Comparison of ENCODE assay signal across 20 cellular contexts in the genomic region with DNA sequence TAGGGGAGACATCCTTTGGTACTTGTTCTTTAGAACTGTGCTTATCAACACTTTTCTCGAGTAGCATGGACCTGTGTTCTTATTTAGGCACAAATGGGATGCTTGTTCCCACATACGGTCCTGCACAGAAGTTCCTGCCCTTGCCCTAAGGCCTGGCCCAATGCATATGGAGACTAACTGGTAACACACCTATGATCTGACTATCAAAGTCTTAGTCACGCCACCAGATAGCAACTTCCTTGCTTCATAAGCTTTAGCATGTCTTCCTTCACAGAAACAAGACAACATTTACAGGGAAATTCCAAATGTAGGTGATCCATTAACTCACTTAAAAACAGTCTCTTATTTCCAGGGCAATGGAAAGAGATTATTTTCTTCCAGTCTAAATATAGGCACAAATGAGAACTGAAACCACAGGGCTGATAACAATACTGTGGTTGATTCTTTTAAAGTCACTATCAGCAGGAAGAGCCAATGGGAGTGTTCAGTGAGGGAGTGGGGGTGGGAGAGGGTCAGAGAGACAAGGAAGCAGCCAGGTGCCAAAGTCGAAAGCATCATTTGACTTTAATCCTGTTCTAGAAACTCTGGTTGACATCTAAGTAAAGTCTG.
DNase-seq lines count a peak whose midpoint lies in the region; ATAC-seq, FAIRE-seq and TF ChIP-seq lines count a peak whose summit lies in the region.
"Had no signal": no experiment of that assay in that cellular context is flagged by ENCODE, and none has a peak within 500 bp of the region (broad histone marks: within the 10 kb centered on the region; RNA-seq: fewer than 3 reads in every experiment).

No MANE protein-coding gene starts in this region.

- H2AFZ ChIP-seq in GM12878 (ENCODE audit: control insufficient read depth, low read depth, low read length) = no peak overlapping the region

- no peaks in the 10 kb centered on the region for H3K9me3 Mint-ChIP-seq in stimulated activated memory B cell treated with anti-CD40 and anti-IgM and Interleukin-4, amounts not matched to agents 10 μg/mL and 1 μg/mL and 100 μg/mL, for 72 hours
- H3K9me3 Mint-ChIP-seq: natural killer cell treated with Interleukin-12 subunit alpha and Interleukin-12 subunit beta and Interleukin-15 and Interleukin-18, amount 100 ng/mL, for 72 hours had no signal

- H3K4me1 ChIP-seq in cardiac muscle cell (ENCODE audit: low read depth) (peaks cover 15% of the 10 kb centered on the region), GM12878 (ENCODE audit: control insufficient read depth, insufficient read depth, low read length) (peaks cover 6% of the 10 kb centered on the region)
- H3K4me1 ChIP-seq: breast epithelium, SJCRH30 had no signal

- in situ Hi-C loops in GM12878 (cut with MboI) = no loop called here

- no peak overlapping the region for H3K4me3 Mint-ChIP-seq in stimulated activated memory B cell treated with anti-CD40 and anti-IgM and Interleukin-4, amounts not matched to agents 10 μg/mL and 1 μg/mL and 100 μg/mL, for 72 hours
- H3K4me3 Mint-ChIP-seq: endodermal cell; natural killer cell treated with Interleukin-12 subunit alpha and Interleukin-12 subunit beta and Interleukin-15 and Interleukin-18, amount 100 ng/mL, for 72 hours had no signal

- peak in 1 of 2 experiments; percentile 32; a peak in 1 of 4 replicates for TF ChIP-seq EP300 in GM12878 (IDR thresholded peaks at IDR 0.05; ENCODE audit: borderline replicate concordance in 1 of 2, control insufficient read depth in 1 of 2, low read depth in 2 of 2, low read length in 2 of 2)

- intact Hi-C loops in cardiac septum (cut with DNase I) (no loop called here), GM12878 (cut with micrococcal nuclease; ENCODE audit: unreplicated experiment) (no loop called here)

- no peaks in the 10 kb centered on the region for H3K36me3 ChIP-seq in cardiac muscle cell
- no peaks in the 10 kb centered on the region for H3K36me3 ChIP-seq in GM12878 (ENCODE audit: control insufficient read depth in 2 of 2, insufficient read depth in 2 of 2, low read length in 1 of 2)
- H3K36me3 ChIP-seq: breast epithelium, SJCRH30 had no signal

- BruUV-seq in GM12878 (replicated peaks; lab: Mats Ljungman, UMichigan) = no TSS peak

- RAD21 ChIA-PET in GM12878 (lab: Charles Lee; ENCODE audit: unreplicated experiment) = no interaction called here

- H3K4me2 ChIP-seq in GM12878 (ENCODE audit: control insufficient read depth, insufficient read depth) = no peak overlapping the region

- ATAC-seq in GM12878 (peak; percentile 92), GM21381 (IDR thresholded peaks at IDR 0.05; ENCODE audit: unreplicated experiment) (no peak)
- peak; percentile 84 for ATAC-seq in stimulated activated memory B cell treated with anti-CD40 and anti-IgM and Interleukin-4, amounts not matched to agents 10 μg/mL and 1 μg/mL and 100 μg/mL, for 72 hours
- ATAC-seq: natural killer cell treated with Interleukin-12 subunit alpha and Interleukin-12 subunit beta and Interleukin-15 and Interleukin-18, amount 100 ng/mL, for 72 hours had no signal

- H3K27ac Mint-ChIP-seq in stimulated activated memory B cell treated with anti-CD40 and anti-IgM and Interleukin-4, amounts not matched to agents 10 μg/mL and 1 μg/mL and 100 μg/mL, for 72 hours = peak overlapping the region; percentile 66
- H3K27ac Mint-ChIP-seq: endodermal cell; natural killer cell treated with Interleukin-12 subunit alpha and Interleukin-12 subunit beta and Interleukin-15 and Interleukin-18, amount 100 ng/mL, for 72 hours had no signal

- H3K27ac ChIP-seq in cardiac muscle cell (peak overlapping the region; percentile 61), GM12878 (ENCODE audit: control insufficient read depth, insufficient read depth) (no peak overlapping the region)
- H3K27ac ChIP-seq: breast epithelium, SJCRH30, VCaP had no signal

- POLR2A ChIA-PET in GM12878 (lab: Charles Lee) = no interaction called here

- SMC1A ChIA-PET in GM12878 (lab: Charles Lee; ENCODE audit: uncharacterized antibody, unreplicated experiment) = interaction anchor here (0.6 to 0.7 kb wide), 2 partner anchors 158 to 175 kb away, joined by 3 to 4 read pairs; no protein-coding TSS in a partner anchor

- H3K79me2 ChIP-seq in GM12878 (ENCODE audit: control insufficient read depth, insufficient read depth, low read length) = no peaks in the 10 kb centered on the region

- WGBS in GM12878 (ENCODE audit: insufficient coverage, insufficient replicate concordance, low lambda C conversion rate, missing lambda C conversion rate) = 41% methylated on average over 4 of the region's 4 CpGs

- H3K4me1 Mint-ChIP-seq in stimulated activated memory B cell treated with anti-CD40 and anti-IgM and Interleukin-4, amounts not matched to agents 10 μg/mL and 1 μg/mL and 100 μg/mL, for 72 hours = peaks cover 21% of the 10 kb centered on the region

- no peaks in the 10 kb centered on the region for H3K27me3 ChIP-seq in cardiac muscle cell
- H3K27me3 ChIP-seq in GM12878 (replicated peaks in 1 of 2; ENCODE audit: control insufficient read depth in 2 of 2, insufficient read depth in 2 of 2, low read length in 1 of 2) = no peaks in the 10 kb centered on the region
- H3K27me3 ChIP-seq: breast epithelium, SJCRH30 had no signal

- TF ChIP-seq CTCF in cardiac muscle cell (IDR thresholded peaks at IDR 0.05; ENCODE audit: low read depth, low read length) = no peak
- no peak for TF ChIP-seq CTCF in GM12878 (IDR thresholded peaks at IDR 0.05 in 2 of 3, conservative IDR thresholded peaks at IDR 0.05 in 1 of 3; ENCODE audit: control insufficient read depth in 2 of 3, extremely low read depth in 1 of 3, insufficient read depth in 1 of 3, low read depth in 3 of 3, low read length in 3 of 3)

- peak; percentile 62 for FAIRE-seq in GM12878 (lab: Jason Lieb, UNC)
- FAIRE-seq: kidney had no signal

- DNase-seq in cardiac muscle cell (ENCODE audit: low read depth in 1 of 2, low spot score in 1 of 2) (peak in 1 of 2 donors; percentile 48), cardiac septum (ENCODE audit: low spot score) (no peak), NOMO-1 treated with DMSO at 0.1 percent for 48 hours (lab: John Stamatoyannopoulos, UW; ENCODE audit: unreplicated experiment) (peak; percentile 56), GM12878 (ENCODE audit: low read depth, low spot score) (no peak), foreskin melanocyte (no peak), AG08396 (ENCODE audit: low spot score) (no peak)
- DNase-seq: activated T-cell treated with anti-CD3 and anti-CD28 coated beads, Interleukin-2, amount 50 U/mL, for 1 hour; AML-193; EL; endodermal cell; kidney; NCI-H510A; retina; SJCRH30; stimulated activated CD4-positive, alpha-beta T cell treated with anti-CD3 and anti-CD28 coated beads, Interleukin-4, amount 100 ng/mL, for 4 hours had no signal

- no peak for TF ChIP-seq RAD21 in GM12878 (IDR thresholded peaks at IDR 0.05; ENCODE audit: insufficient read depth, low read depth, low read length)

- H4K20me1 ChIP-seq in GM12878 (ENCODE audit: control insufficient read depth, insufficient read depth) = no peaks in the 10 kb centered on the region

- H3K9me3 ChIP-seq in cardiac muscle cell (ENCODE audit: low read depth) = no peaks in the 10 kb centered on the region
- no peaks in the 10 kb centered on the region; the same call in 2 of the 3 replicates for H3K9me3 ChIP-seq in GM12878 (replicated peaks; ENCODE audit: control insufficient read depth, insufficient read depth, low read length)
- H3K9me3 ChIP-seq: breast epithelium, SJCRH30 had no signal

- no peaks in the 10 kb centered on the region for H3K27me3 Mint-ChIP-seq in stimulated activated memory B cell treated with anti-CD40 and anti-IgM and Interleukin-4, amounts not matched to agents 10 μg/mL and 1 μg/mL and 100 μg/mL, for 72 hours

- H3K9ac ChIP-seq in GM12878 (ENCODE audit: control insufficient read depth, insufficient read depth, low read length) = no peak overlapping the region

- CTCF ChIA-PET in GM12878 (lab: Yijun Ruan, JAX) = no interaction called here

- no peaks in the 10 kb centered on the region for H3K36me3 Mint-ChIP-seq in stimulated activated memory B cell treated with anti-CD40 and anti-IgM and Interleukin-4, amounts not matched to agents 10 μg/mL and 1 μg/mL and 100 μg/mL, for 72 hours
- H3K36me3 Mint-ChIP-seq: natural killer cell treated with Interleukin-12 subunit alpha and Interleukin-12 subunit beta and Interleukin-15 and Interleukin-18, amount 100 ng/mL, for 72 hours had no signal

- no peak overlapping the region for H3K4me3 ChIP-seq in cardiac muscle cell
- H3K4me3 ChIP-seq in GM12878 = no peak overlapping the region
- H3K4me3 ChIP-seq: breast epithelium, SJCRH30 had no signal

- TF ChIP-seq POLR2A in GM12878 (IDR thresholded peaks at IDR 0.05; ENCODE audit: low read depth, low read length) = no peak

TF ChIP-seq in GM12878, 131 proteins besides CTCF, POLR2A, EP300 and RAD21 (continues in another document):
- no peak for TF ChIP-seq POU2F2 (IDR thresholded peaks at IDR 0.05; ENCODE audit: borderline replicate concordance, low read depth, low read length)
- TF ChIP-seq, protein P1, sequence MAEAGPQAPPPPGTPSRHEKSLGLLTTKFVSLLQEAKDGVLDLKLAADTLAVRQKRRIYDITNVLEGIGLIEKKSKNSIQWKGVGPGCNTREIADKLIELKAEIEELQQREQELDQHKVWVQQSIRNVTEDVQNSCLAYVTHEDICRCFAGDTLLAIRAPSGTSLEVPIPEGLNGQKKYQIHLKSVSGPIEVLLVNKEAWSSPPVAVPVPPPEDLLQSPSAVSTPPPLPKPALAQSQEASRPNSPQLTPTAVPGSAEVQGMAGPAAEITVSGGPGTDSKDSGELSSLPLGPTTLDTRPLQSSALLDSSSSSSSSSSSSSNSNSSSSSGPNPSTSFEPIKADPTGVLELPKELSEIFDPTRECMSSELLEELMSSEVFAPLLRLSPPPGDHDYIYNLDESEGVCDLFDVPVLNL (IDR thresholded peaks at IDR 0.05; ENCODE audit: low read depth, low read length) = no peak
- TF ChIP-seq NR2C2 (IDR thresholded peaks at IDR 0.05; ENCODE audit: borderline replicate concordance, control insufficient read depth, insufficient read length, low read depth) = no peak
- no peak for TF ChIP-seq BHLHE40 (IDR thresholded peaks at IDR 0.05; ENCODE audit: borderline replicate concordance in 1 of 2, low read depth in 2 of 2, low read length in 1 of 2)
- 0 out of 2 replicates have a peak, but pooled peaks have one; percentile 18 for TF ChIP-seq MEF2A (IDR thresholded peaks at IDR 0.05; ENCODE audit: insufficient read depth, low read depth, low read length)
- TF ChIP-seq NBN (IDR thresholded peaks at IDR 0.05) = 0 out of 2 replicates have a peak, but pooled peaks have one; percentile 17
- no peak for TF ChIP-seq YY1 (IDR thresholded peaks at IDR 0.05; ENCODE audit: low read depth, low read length)
- no peak for TF ChIP-seq RELA (IDR thresholded peaks at IDR 0.05; ENCODE audit: borderline replicate concordance, partially characterized antibody)
- TF ChIP-seq SP1 (IDR thresholded peaks at IDR 0.05; ENCODE audit: low read depth, low read length) = no peak
- TF ChIP-seq MYB (IDR thresholded peaks at IDR 0.05; ENCODE audit: borderline replicate concordance, low read depth, low read length) = no peak
